ENCODE assay signal across 19 cellular contexts in the genomic region with DNA sequence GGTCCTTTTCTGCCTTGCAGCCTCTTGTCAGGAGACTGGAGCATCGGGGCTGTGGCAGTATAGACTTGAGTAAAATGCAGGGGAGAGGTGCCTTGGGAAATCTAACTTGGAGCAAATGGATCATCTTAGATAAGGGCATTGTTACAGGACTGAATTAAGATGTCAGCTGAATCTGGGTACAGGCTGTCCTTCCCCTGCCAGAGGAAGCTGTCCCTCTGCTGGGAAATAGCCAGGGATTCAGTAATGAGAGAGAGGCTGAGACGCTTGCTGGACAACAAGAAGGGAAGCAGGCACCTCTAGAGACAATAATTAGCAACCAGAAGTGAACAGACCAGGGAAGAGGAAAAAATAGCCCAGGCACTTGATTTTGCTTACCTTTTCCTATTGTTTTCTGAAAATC. TPM values are rescaled to one million over a fixed set of nuclear protein-coding genes. Genes with fewer than 3 reads are reported as not detected.
DNase-seq lines count a peak whose midpoint lies in the region; ATAC-seq, FAIRE-seq and TF ChIP-seq lines count a peak whose summit lies in the region.
"Had no signal": no experiment of that assay in that cellular context is flagged by ENCODE, and none has a peak within 500 bp of the region (broad histone marks: within the 10 kb centered on the region; RNA-seq: fewer than 3 reads in every experiment).

No MANE protein-coding gene starts in this region.

- ATAC-seq in left ventricle myocardium superior (peak; percentile 60), GM21360 (IDR thresholded peaks at IDR 0.05; ENCODE audit: unreplicated experiment) (no peak)

- H3K4me1 Mint-ChIP-seq in nephron progenitor cell, result peaks cover 59% of the 10 kb centered on the region

- H3K27ac Mint-ChIP-seq in nephron progenitor cell, result peak overlapping the region; percentile 63
- H3K27ac Mint-ChIP-seq: activated CD4-positive, alpha-beta memory T cell treated with anti-CD3 and anti-CD28 coated beads for 36 hours; CD4-positive, alpha-beta T cell had no signal

- peak; percentile 70 for FAIRE-seq in GM19239 (lab: Jason Lieb, UNC)
- FAIRE-seq: endometrium had no signal

- intact Hi-C loops in left ventricle myocardium superior (cut with micrococcal nuclease), result no loop called here

- H3K27ac ChIP-seq in VCaP, result 0 out of 2 replicates have a peak overlapping the region, but pooled peaks have one; percentile 18
- H3K27ac ChIP-seq: thyroid gland had no signal

- DNase-seq in GM19239 (ENCODE audit: insufficient read length, low spot score), result no peak
- DNase-seq in left ventricle myocardium superior, result no peak
- DNase-seq in nephron progenitor cell, result no peak
- no peak for DNase-seq in NCI-H1930 (lab: John Stamatoyannopoulos, UW)
- DNase-seq in stimulated activated CD4-positive, alpha-beta T cell treated with anti-CD3 and anti-CD28 coated beads, Interleukin-4, amount 100 ng/mL, for 1 hour, result no peak
- DNase-seq: activated CD4-positive, alpha-beta memory T cell treated with anti-CD3 and anti-CD28 coated beads for 36 hours; activated CD4-positive, CD25-positive, alpha-beta regulatory T cell; activated effector memory CD4-positive, alpha-beta T cell treated with anti-CD3 and anti-CD28 coated beads, Interleukin-2, amount 50 U/mL, for 16 hours; CD4-positive, alpha-beta T cell; NCI-H2171; NCI-H524 treated with DMSO at 0.1 percent for 48 hours; occipital lobe; stimulated activated CD4-positive, alpha-beta T cell treated with anti-CD3 and anti-CD28 coated beads, Interleukin-2, amount 100 ng/mL, for 48 hours; stimulated activated naive CD4-positive, alpha-beta T cell; SW 1271; thyroid gland had no signal

- TF ChIP-seq CTCF in VCaP (conservative IDR thresholded peaks at IDR 0.05) (no peak), nephron progenitor cell (IDR thresholded peaks at IDR 0.05) (no peak)

- H3K9me3 Mint-ChIP-seq in nephron progenitor cell, result no peaks in the 10 kb centered on the region
- H3K9me3 Mint-ChIP-seq: activated CD4-positive, alpha-beta memory T cell treated with anti-CD3 and anti-CD28 coated beads for 36 hours; CD4-positive, alpha-beta T cell had no signal

- no peak overlapping the region for H3K4me3 Mint-ChIP-seq in nephron progenitor cell
- H3K4me3 Mint-ChIP-seq: activated CD4-positive, alpha-beta memory T cell treated with anti-CD3 and anti-CD28 coated beads for 36 hours; CD4-positive, alpha-beta T cell had no signal

- no peaks in the 10 kb centered on the region for H3K27me3 Mint-ChIP-seq in nephron progenitor cell (ENCODE audit: low read depth, poor library complexity)
- H3K27me3 Mint-ChIP-seq: CD4-positive, alpha-beta T cell had no signal

- H3K36me3 Mint-ChIP-seq in nephron progenitor cell (ENCODE audit: low read depth), result no peaks in the 10 kb centered on the region
- H3K36me3 Mint-ChIP-seq: activated CD4-positive, alpha-beta memory T cell treated with anti-CD3 and anti-CD28 coated beads for 36 hours had no signal

RNA-seq across cellular contexts. Expression of gene RAPGEF5, which starts 20.7 kb away (rescaled TPM):
- total RNA-seq in left ventricle myocardium superior, result 11.4 TPM
